In genomic region chr13:60134376-60134775, GRCh38 we compare ENCODE assay signal across 9 cellular contexts. TPM values are rescaled to one million over a fixed set of nuclear protein-coding genes. Genes with fewer than 3 reads are reported as not detected.
DNase-seq lines count a peak whose midpoint lies in the region; ATAC-seq and TF ChIP-seq lines count a peak whose summit lies in the region.
"Had no signal": no experiment of that assay in that cellular context is flagged by ENCODE, and none has a peak within 500 bp of the region (broad histone marks: within the 10 kb centered on the region; RNA-seq: fewer than 3 reads in every experiment).

No MANE protein-coding gene starts in this region.

- no peak for DNase-seq in AG09319 (ENCODE audit: extremely low read depth, low read depth)
- peak; percentile 79 for DNase-seq in Jurkat, Clone E6-1 (ENCODE audit: low read depth, low spot score)
- DNase-seq in fibroblast of peridontal ligament (ENCODE audit: extremely low read depth) = peak; percentile 76
- DNase-seq in sciatic nerve (ENCODE audit: low spot score) = no peak
- no peak for DNase-seq in stomach
- no peak for DNase-seq in stimulated activated CD8-positive, alpha-beta memory T cell treated with anti-CD3 and anti-CD28 coated beads, Interleukin-4, amount 100 ng/mL, for 48 hours
- DNase-seq: NCI-H2171 had no signal

- TF ChIP-seq EP300 in stomach (IDR thresholded peaks at IDR 0.05) = no peak

- no peak overlapping the region for H3K27ac ChIP-seq in stomach

- no peaks in the 10 kb centered on the region for H3K9me3 ChIP-seq in stomach

- TF ChIP-seq POLR2A in stomach (IDR thresholded peaks at IDR 0.05) = no peak

- H3K27me3 ChIP-seq in stomach = no peaks in the 10 kb centered on the region

- intact Hi-C loops in sciatic nerve (cut with DNase I) = no loop called here
- intact Hi-C loops in stomach (cut with DNase I; ENCODE audit: low total_unique reads) = no loop called here

- 84 to 93% (median 88%) methylated on average over 4 of the region's 4 CpGs for WGBS in stomach, 5 donors

- H3K36me3 ChIP-seq in stomach = no peaks in the 10 kb centered on the region

- peak; percentile 47 for TF ChIP-seq CTCF in AG09319 (IDR thresholded peaks at IDR 0.05; ENCODE audit: low read depth, low read length)
- no peak for TF ChIP-seq CTCF in stomach (IDR thresholded peaks at IDR 0.05)

- ATAC-seq in GM18861 (IDR thresholded peaks at IDR 0.05; ENCODE audit: unreplicated experiment) (peak; percentile 49), sciatic nerve (no peak), GM21619 (IDR thresholded peaks at IDR 0.05; ENCODE audit: unreplicated experiment) (no peak)

- peaks cover 0 to 4% (median 0%) of the 10 kb centered on the region in 4 donors for H3K4me1 ChIP-seq in stomach

- no peak overlapping the region for H3K4me3 ChIP-seq in Jurkat, Clone E6-1 (ENCODE audit: low read length)
- H3K4me3 ChIP-seq in stomach = no peak overlapping the region

RNA-seq across cellular contexts. Expression of gene DIAPH3, which starts 29.4 kb away (rescaled TPM):
- polyA plus RNA-seq in Jurkat, Clone E6-1 (2012; ENCODE audit: insufficient read depth, insufficient read length) = 17.8 TPM
- total RNA-seq in sciatic nerve (0.31 TPM), stomach (10 to 100 TPM in 1 of 5 donors, 1 to 10 TPM in 4; 2.6 to 12.1 (median 5.9) TPM)
- polyA plus RNA-seq in stomach = 1 to 10 TPM; 2.5 to 6.7 (median 3.2) TPM

Comparison
In these comparisons a context has a peak if more than half of its experiments do, and no peak if none do; other contexts are left out.
1. DNase-seq: peak in Jurkat, Clone E6-1 (single experiment) and fibroblast of peridontal ligament (single experiment); none in AG09319 (single experiment), sciatic nerve (single experiment), stomach (single experiment) and stimulated activated CD8-positive, alpha-beta memory T cell treated with anti-CD3 and anti-CD28 coated beads, Interleukin-4, amount 100 ng/mL, for 48 hours (single experiment).